ENCODE assay signal across 17 cellular contexts in genomic region chr15:25469377-25469776, GRCh38. TPM values are rescaled to one million over a fixed set of nuclear protein-coding genes. Genes with fewer than 3 reads are reported as not detected.
DNase-seq lines count a peak whose midpoint lies in the region; ATAC-seq and TF ChIP-seq lines count a peak whose summit lies in the region.
"Had no signal": no experiment of that assay in that cellular context is flagged by ENCODE, and none has a peak within 500 bp of the region (broad histone marks: within the 10 kb centered on the region; RNA-seq: fewer than 3 reads in every experiment).

No MANE protein-coding gene starts in this region.

- no peak for TF ChIP-seq CTCF in fibroblast of pulmonary artery (IDR thresholded peaks at IDR 0.05; ENCODE audit: low read length, missing control alignments)
- TF ChIP-seq CTCF in gastrocnemius medialis (IDR thresholded peaks at IDR 0.05 in 4 of 5, conservative IDR thresholded peaks at IDR 0.05 in 1 of 5), result no peak
- TF ChIP-seq CTCF in mucosa of descending colon (IDR thresholded peaks at IDR 0.05), result no peak

- H3K9me3 Mint-ChIP-seq in activated T-cell treated with anti-CD3 and anti-CD28 coated beads, Interleukin-2, amount 50 U/mL, for 4 hours, result peaks cover 7% of the 10 kb centered on the region

- H3K4me1 Mint-ChIP-seq in activated T-cell treated with anti-CD3 and anti-CD28 coated beads, Interleukin-2, amount 50 U/mL, for 4 hours (ENCODE audit: low read depth), result no peaks in the 10 kb centered on the region
- H3K4me1 Mint-ChIP-seq: B cell had no signal

- H3K4me1 ChIP-seq in gastrocnemius medialis, result peaks cover 8 to 14% of the 10 kb centered on the region in 2 donors
- no peaks in the 10 kb centered on the region for H3K4me1 ChIP-seq in mucosa of descending colon (ENCODE audit: low read depth)

- peaks cover 8% of the 10 kb centered on the region for H3K27me3 Mint-ChIP-seq in activated T-cell treated with anti-CD3 and anti-CD28 coated beads, Interleukin-2, amount 50 U/mL, for 4 hours (ENCODE audit: low read depth)
- H3K27me3 Mint-ChIP-seq: B cell had no signal

- H3K4me3 ChIP-seq in fibroblast of pulmonary artery (replicated peaks; ENCODE audit: low read depth, low read length) (no peak overlapping the region), gastrocnemius medialis (no peak overlapping the region), mucosa of descending colon (no peak overlapping the region)
- H3K4me3 ChIP-seq: dorsolateral prefrontal cortex, esophagus squamous epithelium had no signal

- H3K4me3 Mint-ChIP-seq in activated T-cell treated with anti-CD3 and anti-CD28 coated beads, Interleukin-2, amount 50 U/mL, for 4 hours, result no peak overlapping the region
- H3K4me3 Mint-ChIP-seq: B cell; naive thymus-derived CD4-positive, alpha-beta T cell had no signal

- peak; percentile 87 for ATAC-seq in gastrocnemius medialis
- no peak for ATAC-seq in activated T-cell treated with anti-CD3 and anti-CD28 coated beads, Interleukin-2, amount 50 U/mL, for 4 hours
- no peak for ATAC-seq in mucosa of descending colon
- ATAC-seq: left lobe of liver; naive thymus-derived CD4-positive, alpha-beta T cell had no signal

- no peak for TF ChIP-seq POLR2A in gastrocnemius medialis (IDR thresholded peaks at IDR 0.05)

- in situ Hi-C loops in gastrocnemius medialis (cut with MboI; ENCODE audit: low sequenced_read_pairs in 4 of 4), result loop anchor here in 2 of 4 donors (25.0 kb wide), 2 partner anchors 332 to 482 kb away; no protein-coding TSS in a partner anchor

- DNase-seq in HT1080 (ENCODE audit: low read depth) (peak; percentile 77), RPMI7951 (ENCODE audit: low read depth) (peak; percentile 8), fibroblast of pulmonary artery (ENCODE audit: low read depth) (peak; percentile 4), gastrocnemius medialis (peak; percentile 17), medulla oblongata (ENCODE audit: extremely low spot score) (no peak), mucosa of descending colon (no peak)
- no peak for DNase-seq in activated T-cell treated with anti-CD3 and anti-CD28 coated beads, Interleukin-2, amount 50 U/mL, for 4 hours
- DNase-seq: aorta; esophagus squamous epithelium; naive thymus-derived CD4-positive, alpha-beta T cell; NCI-H1436 treated with DMSO at 0.1 percent for 48 hours; NCI-H524 treated with DMSO at 0.1 percent for 48 hours; stimulated activated CD4-positive, alpha-beta T cell treated with anti-CD3 and anti-CD28 coated beads, Interleukin-12 subunit alpha, Interleukin-12 subunit beta, amount 100 ng/mL, for 4 hours had no signal

- H3K36me3 ChIP-seq in gastrocnemius medialis (no peaks in the 10 kb centered on the region), mucosa of descending colon (ENCODE audit: low read depth) (no peaks in the 10 kb centered on the region)
- H3K36me3 ChIP-seq: esophagus squamous epithelium had no signal

- intact Hi-C loops in gastrocnemius medialis (cut with DNase I; ENCODE audit: low total_unique reads), result no loop called here
- intact Hi-C loops in mucosa of descending colon (cut with DNase I, micrococcal nuclease), result no loop called here

- peak overlapping the region in 1 of 4 donors; percentile 41 for H3K27ac ChIP-seq in gastrocnemius medialis
- H3K27ac ChIP-seq: dorsolateral prefrontal cortex, esophagus squamous epithelium, KMS-11 had no signal

- no peaks in the 10 kb centered on the region for H3K36me3 Mint-ChIP-seq in activated T-cell treated with anti-CD3 and anti-CD28 coated beads, Interleukin-2, amount 50 U/mL, for 4 hours (ENCODE audit: insufficient read depth)

- no peaks in the 10 kb centered on the region for H3K9me3 ChIP-seq in gastrocnemius medialis
- no peaks in the 10 kb centered on the region for H3K9me3 ChIP-seq in mucosa of descending colon
- H3K9me3 ChIP-seq: esophagus squamous epithelium had no signal

- no peaks in the 10 kb centered on the region for H3K27me3 ChIP-seq in gastrocnemius medialis
- H3K27me3 ChIP-seq: dorsolateral prefrontal cortex, esophagus squamous epithelium had no signal

RNA-seq across cellular contexts. Expression of gene UBE3A, which starts 30.6 kb away (rescaled TPM):
- 64.7 and 69.5 TPM in 2 replicates for total RNA-seq in HT1080 (2014; rRNA removed; shearing (Covaris generic))
- polyA plus RNA-seq in HT1080 (2015; cell fraction: cytosol; rRNA removed), result 51.9 and 69.1 TPM in 2 replicates
- 78.3 and 81.3 TPM in 2 replicates for polyA plus RNA-seq in HT1080 (2015; cell fraction: nucleus; rRNA removed)
- total RNA-seq in RPMI7951 (2014; rRNA removed; shearing (Covaris generic)), result 51.0 and 66.4 TPM in 2 replicates
- total RNA-seq in gastrocnemius medialis (100 to 1,000 TPM; 107 to 154 (median 130) TPM), mucosa of descending colon (100 to 1,000 TPM in 2 of 3 donors, 10 to 100 TPM in 1; 85.4 to 151 (median 100) TPM)
- total RNA-seq in activated T-cell treated with anti-CD3 and anti-CD28 coated beads, Interleukin-2, amount 50 U/mL, for 4 hours, result 100 to 1,000 TPM; 142 to 153 (median 150) TPM

Comparison
In these comparisons a context has a peak if more than half of its experiments do, and no peak if none do; other contexts are left out.
1. DNase-seq: peak in HT1080 (single experiment), RPMI7951 (single experiment), fibroblast of pulmonary artery (single experiment) and gastrocnemius medialis (2 of 2); none in medulla oblongata (single experiment), activated T-cell treated with anti-CD3 and anti-CD28 coated beads, Interleukin-2, amount 50 U/mL, for 4 hours (single experiment) and mucosa of descending colon (0 of 3).
2. ATAC-seq: peak in gastrocnemius medialis (2 of 2); none in activated T-cell treated with anti-CD3 and anti-CD28 coated beads, Interleukin-2, amount 50 U/mL, for 4 hours (0 of 2) and mucosa of descending colon (single experiment).